In the genomic region with DNA sequence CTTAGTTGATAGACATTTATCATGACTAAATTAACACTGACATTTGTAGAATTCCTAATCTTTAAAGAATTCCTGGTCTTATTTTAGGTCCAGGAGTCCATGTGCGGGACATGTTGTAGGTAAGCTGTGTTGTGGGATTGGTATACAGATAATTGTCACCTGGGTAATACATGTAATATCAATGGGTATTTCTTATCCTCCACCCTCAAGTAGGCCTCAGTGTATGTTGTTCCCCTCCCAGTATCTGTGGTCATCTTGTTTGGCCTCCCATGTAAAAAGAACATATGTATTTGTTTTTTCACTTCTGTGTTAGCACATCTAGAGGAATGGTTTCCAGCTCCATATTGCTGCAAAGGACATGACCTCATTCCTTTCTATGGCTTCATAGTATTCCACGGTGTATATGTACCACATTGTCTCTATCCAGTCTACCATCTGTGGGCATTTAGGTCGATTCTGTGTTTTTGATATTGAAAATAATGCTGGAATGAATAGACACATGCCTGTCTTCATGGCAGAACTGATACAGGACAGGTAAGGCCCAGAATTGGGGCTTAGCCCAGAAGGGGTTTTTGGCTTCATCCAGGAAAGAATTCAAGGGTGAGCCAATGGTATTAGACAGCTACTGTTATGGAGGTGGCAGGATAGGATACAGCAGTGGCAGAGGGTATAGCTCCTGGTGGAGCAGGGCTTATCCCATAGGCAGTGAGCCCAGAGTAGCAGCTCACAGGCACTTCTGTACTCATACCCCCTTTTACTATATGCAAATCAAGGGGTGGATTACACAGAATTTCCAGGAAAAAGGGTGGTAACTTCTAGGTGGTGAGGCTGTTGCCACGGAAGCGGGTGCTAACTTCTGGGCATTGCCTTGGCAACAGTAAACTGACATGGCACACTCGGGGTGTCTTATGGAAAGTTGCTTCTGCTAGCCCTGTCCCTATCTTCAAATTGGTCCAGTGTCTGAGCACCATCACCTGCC, we compare ENCODE assay signal across 1 cellular context.
TF ChIP-seq lines count a peak whose summit lies in the region.

No MANE protein-coding gene starts in this region.

TF ChIP-seq in GM23338, 12 proteins besides CTCF, POLR2A, EP300 and RAD21 (continued from another document):
- TF ChIP-seq, protein P1, sequence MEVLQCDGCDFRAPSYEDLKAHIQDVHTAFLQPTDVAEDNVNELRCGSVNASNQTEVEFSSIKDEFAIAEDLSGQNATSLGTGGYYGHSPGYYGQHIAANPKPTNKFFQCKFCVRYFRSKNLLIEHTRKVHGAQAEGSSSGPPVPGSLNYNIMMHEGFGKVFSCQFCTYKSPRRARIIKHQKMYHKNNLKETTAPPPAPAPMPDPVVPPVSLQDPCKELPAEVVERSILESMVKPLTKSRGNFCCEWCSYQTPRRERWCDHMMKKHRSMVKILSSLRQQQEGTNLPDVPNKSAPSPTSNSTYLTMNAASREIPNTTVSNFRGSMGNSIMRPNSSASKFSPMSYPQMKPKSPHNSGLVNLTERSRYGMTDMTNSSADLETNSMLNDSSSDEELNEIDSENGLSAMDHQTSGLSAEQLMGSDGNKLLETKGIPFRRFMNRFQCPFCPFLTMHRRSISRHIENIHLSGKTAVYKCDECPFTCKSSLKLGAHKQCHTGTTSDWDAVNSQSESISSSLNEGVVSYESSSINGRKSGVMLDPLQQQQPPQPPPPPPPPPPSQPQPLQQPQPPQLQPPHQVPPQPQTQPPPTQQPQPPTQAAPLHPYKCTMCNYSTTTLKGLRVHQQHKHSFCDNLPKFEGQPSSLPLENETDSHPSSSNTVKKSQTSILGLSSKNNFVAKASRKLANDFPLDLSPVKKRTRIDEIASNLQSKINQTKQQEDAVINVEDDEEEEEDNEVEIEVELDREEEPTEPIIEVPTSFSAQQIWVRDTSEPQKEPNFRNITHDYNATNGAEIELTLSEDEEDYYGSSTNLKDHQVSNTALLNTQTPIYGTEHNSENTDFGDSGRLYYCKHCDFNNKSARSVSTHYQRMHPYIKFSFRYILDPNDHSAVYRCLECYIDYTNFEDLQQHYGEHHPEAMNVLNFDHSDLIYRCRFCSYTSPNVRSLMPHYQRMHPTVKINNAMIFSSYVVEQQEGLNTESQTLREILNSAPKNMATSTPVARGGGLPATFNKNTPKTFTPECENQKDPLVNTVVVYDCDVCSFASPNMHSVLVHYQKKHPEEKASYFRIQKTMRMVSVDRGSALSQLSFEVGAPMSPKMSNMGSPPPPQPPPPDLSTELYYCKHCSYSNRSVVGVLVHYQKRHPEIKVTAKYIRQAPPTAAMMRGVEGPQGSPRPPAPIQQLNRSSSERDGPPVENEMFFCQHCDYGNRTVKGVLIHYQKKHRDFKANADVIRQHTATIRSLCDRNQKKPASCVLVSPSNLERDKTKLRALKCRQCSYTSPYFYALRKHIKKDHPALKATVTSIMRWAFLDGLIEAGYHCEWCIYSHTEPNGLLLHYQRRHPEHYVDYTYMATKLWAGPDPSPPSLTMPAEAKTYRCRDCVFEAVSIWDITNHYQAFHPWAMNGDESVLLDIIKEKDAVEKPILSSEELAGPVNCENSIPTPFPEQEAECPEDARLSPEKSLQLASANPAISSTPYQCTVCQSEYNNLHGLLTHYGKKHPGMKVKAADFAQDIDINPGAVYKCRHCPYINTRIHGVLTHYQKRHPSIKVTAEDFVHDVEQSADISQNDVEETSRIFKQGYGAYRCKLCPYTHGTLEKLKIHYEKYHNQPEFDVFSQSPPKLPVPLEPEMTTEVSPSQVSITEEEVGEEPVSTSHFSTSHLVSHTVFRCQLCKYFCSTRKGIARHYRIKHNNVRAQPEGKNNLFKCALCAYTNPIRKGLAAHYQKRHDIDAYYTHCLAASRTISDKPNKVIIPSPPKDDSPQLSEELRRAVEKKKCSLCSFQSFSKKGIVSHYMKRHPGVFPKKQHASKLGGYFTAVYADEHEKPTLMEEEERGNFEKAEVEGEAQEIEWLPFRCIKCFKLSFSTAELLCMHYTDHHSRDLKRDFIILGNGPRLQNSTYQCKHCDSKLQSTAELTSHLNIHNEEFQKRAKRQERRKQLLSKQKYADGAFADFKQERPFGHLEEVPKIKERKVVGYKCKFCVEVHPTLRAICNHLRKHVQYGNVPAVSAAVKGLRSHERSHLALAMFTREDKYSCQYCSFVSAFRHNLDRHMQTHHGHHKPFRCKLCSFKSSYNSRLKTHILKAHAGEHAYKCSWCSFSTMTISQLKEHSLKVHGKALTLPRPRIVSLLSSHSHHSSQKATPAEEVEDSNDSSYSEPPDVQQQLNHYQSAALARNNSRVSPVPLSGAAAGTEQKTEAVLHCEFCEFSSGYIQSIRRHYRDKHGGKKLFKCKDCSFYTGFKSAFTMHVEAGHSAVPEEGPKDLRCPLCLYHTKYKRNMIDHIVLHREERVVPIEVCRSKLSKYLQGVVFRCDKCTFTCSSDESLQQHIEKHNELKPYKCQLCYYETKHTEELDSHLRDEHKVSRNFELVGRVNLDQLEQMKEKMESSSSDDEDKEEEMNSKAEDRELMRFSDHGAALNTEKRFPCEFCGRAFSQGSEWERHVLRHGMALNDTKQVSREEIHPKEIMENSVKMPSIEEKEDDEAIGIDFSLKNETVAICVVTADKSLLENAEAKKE (CRISPR knock-in tag; IDR thresholded peaks at IDR 0.05): no peak
- TF ChIP-seq, protein P2, sequence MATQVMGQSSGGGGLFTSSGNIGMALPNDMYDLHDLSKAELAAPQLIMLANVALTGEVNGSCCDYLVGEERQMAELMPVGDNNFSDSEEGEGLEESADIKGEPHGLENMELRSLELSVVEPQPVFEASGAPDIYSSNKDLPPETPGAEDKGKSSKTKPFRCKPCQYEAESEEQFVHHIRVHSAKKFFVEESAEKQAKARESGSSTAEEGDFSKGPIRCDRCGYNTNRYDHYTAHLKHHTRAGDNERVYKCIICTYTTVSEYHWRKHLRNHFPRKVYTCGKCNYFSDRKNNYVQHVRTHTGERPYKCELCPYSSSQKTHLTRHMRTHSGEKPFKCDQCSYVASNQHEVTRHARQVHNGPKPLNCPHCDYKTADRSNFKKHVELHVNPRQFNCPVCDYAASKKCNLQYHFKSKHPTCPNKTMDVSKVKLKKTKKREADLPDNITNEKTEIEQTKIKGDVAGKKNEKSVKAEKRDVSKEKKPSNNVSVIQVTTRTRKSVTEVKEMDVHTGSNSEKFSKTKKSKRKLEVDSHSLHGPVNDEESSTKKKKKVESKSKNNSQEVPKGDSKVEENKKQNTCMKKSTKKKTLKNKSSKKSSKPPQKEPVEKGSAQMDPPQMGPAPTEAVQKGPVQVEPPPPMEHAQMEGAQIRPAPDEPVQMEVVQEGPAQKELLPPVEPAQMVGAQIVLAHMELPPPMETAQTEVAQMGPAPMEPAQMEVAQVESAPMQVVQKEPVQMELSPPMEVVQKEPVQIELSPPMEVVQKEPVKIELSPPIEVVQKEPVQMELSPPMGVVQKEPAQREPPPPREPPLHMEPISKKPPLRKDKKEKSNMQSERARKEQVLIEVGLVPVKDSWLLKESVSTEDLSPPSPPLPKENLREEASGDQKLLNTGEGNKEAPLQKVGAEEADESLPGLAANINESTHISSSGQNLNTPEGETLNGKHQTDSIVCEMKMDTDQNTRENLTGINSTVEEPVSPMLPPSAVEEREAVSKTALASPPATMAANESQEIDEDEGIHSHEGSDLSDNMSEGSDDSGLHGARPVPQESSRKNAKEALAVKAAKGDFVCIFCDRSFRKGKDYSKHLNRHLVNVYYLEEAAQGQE (IDR thresholded peaks at IDR 0.05; ENCODE audit: unreplicated experiment): no peak
- TF ChIP-seq STAT1 (IDR thresholded peaks at IDR 0.05; ENCODE audit: unreplicated experiment) (no peak), ZNF331 (CRISPR knock-in tag; IDR thresholded peaks at IDR 0.05; ENCODE audit: low read depth) (no peak), CREB1 (CRISPR knock-in tag; IDR thresholded peaks at IDR 0.05; ENCODE audit: low read depth) (no peak), JUNB (IDR thresholded peaks at IDR 0.05; ENCODE audit: unreplicated experiment) (no peak), EZH2phosphoT487 (IDR thresholded peaks at IDR 0.05; ENCODE audit: unreplicated experiment) (no peak)
